In the genomic region with DNA sequence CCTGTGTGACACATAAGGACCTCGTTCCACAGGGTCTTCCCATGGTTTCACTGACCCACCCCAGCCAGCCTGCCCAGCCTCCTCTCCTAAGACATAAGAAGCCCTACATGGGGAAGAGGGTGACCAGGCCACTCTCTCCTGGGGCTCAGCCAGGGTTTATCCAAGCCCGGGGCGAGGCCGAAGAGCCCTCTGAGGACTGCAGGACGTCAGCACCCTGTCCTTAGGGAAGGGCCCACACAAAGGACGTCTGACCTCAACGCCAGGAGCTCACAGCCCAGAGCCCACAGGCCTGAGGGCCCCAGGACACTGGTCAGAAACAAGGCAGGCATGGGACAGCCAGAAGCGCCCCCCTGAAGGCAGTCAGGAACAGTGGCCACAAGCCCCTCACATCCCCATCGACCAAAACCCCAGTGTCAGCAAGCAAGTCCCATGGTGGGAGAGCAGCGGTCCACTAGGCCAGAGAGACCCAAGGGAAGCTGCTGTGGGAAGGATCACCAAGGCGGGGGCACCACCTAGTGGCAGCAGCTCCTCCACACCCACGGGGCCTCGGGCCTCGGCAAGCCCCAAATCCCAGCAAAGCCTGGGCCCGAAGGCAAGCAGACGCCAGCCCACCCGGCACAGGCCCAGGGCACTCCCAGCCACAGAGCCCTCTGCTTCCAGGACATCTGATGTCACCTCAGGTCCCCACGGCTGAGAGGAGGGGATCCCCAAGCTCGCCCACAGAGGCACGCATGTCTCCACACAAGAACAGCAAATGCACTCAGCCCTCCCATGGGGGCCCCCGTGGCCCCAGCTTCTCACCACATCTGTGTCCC, we compare ENCODE assay signal across 8 cellular contexts. TPM values are rescaled to one million over a fixed set of nuclear protein-coding genes. Genes with fewer than 3 reads are reported as not detected.
DNase-seq lines count a peak whose midpoint lies in the region; ATAC-seq, FAIRE-seq and TF ChIP-seq lines count a peak whose summit lies in the region.

No MANE protein-coding gene starts in this region.

- ATAC-seq in HG03108 (IDR thresholded peaks at IDR 0.05; ENCODE audit: unreplicated experiment): peak; percentile 53
- peak; percentile 31 to 61 for ATAC-seq in activated naive CD4-positive, alpha-beta T cell treated with anti-CD3 and anti-CD28 coated beads, Interleukin-2, amount 50 U/mL, for 72 hours

- peak overlapping the region; percentile 31 to 68 for H3K27ac Mint-ChIP-seq in activated naive CD4-positive, alpha-beta T cell treated with anti-CD3 and anti-CD28 coated beads, Interleukin-2, amount 50 U/mL, for 72 hours
- no peak overlapping the region for H3K27ac Mint-ChIP-seq in progenitor cell of endocrine pancreas

- no peaks in the 10 kb centered on the region for H3K4me1 Mint-ChIP-seq in progenitor cell of endocrine pancreas (ENCODE audit: low read depth)

- peak; percentile 94 for DNase-seq in AG08395 (ENCODE audit: low spot score)
- DNase-seq in GM12891 (ENCODE audit: insufficient read length, low spot score): peak; percentile 85
- peak in 1 of 2 experiments; percentile 49 for DNase-seq in PC-9
- DNase-seq in activated naive CD4-positive, alpha-beta T cell treated with anti-CD3 and anti-CD28 coated beads, Interleukin-2, amount 50 U/mL, for 72 hours (ENCODE audit: low spot score in 2 of 2): peak in 1 of 2 donors; percentile 37
- peak; percentile 71 to 94 (median 85) for DNase-seq in head of caudate nucleus
- peak; percentile 66 for DNase-seq in progenitor cell of endocrine pancreas (ENCODE audit: low spot score, unreplicated experiment)
- no peak for DNase-seq in RCC 7860 (ENCODE audit: low spot score)

- H3K27me3 ChIP-seq in PC-9 (ENCODE audit: insufficient read depth, low read depth): no peaks in the 10 kb centered on the region

- FAIRE-seq in GM12891 (lab: Jason Lieb, UNC) (peak; percentile 69), RCC 7860 (lab: Jason Lieb, UNC) (no peak)

- no peaks in the 10 kb centered on the region for H3K9me3 ChIP-seq in PC-9 (ENCODE audit: insufficient read depth, low read depth)

- TF ChIP-seq POLR2A in GM12891 (IDR thresholded peaks at IDR 0.05; ENCODE audit: low read depth, low read length): no peak

- POLR2A ChIA-PET in PC-9 (lab: Charles Lee; ENCODE audit: unreplicated experiment): no interaction called here

- H3K79me2 ChIP-seq in PC-9 (ENCODE audit: low read depth): no peaks in the 10 kb centered on the region

- H2AFZ ChIP-seq in PC-9: no peak overlapping the region

- H3K4me3 Mint-ChIP-seq in progenitor cell of endocrine pancreas (ENCODE audit: low read depth): no peak overlapping the region

- no peaks in the 10 kb centered on the region for H3K27me3 Mint-ChIP-seq in progenitor cell of endocrine pancreas

- no TSS peak for BruUV-seq in PC-9 (replicated peaks; lab: Mats Ljungman, UMichigan)

- H4K20me1 ChIP-seq in PC-9 (ENCODE audit: insufficient read depth): peaks cover 7% of the 10 kb centered on the region; the same call in 1 of the 2 replicates

- TF ChIP-seq CTCF in PC-9 (conservative IDR thresholded peaks at IDR 0.05) (peak; percentile 68), progenitor cell of endocrine pancreas (IDR thresholded peaks at IDR 0.05; ENCODE audit: unreplicated experiment) (peak; percentile 82)

- no peaks in the 10 kb centered on the region for H3K9me3 Mint-ChIP-seq in activated naive CD4-positive, alpha-beta T cell treated with anti-CD3 and anti-CD28 coated beads, Interleukin-2, amount 50 U/mL, for 72 hours
- H3K9me3 Mint-ChIP-seq in progenitor cell of endocrine pancreas (ENCODE audit: low read depth): no peaks in the 10 kb centered on the region

- H3K9me2 ChIP-seq in PC-9 (ENCODE audit: insufficient read depth): no peaks in the 10 kb centered on the region

- CTCF ChIA-PET in PC-9 (lab: Charles Lee): interaction anchor here (0.6 kb wide), 1 partner anchor 34 kb away, joined by 15 read pairs; no protein-coding TSS in a partner anchor

- H3K36me3 Mint-ChIP-seq in activated naive CD4-positive, alpha-beta T cell treated with anti-CD3 and anti-CD28 coated beads, Interleukin-2, amount 50 U/mL, for 72 hours: peaks cover 14 to 18% of the 10 kb centered on the region in 2 donors
- peaks cover 34% of the 10 kb centered on the region for H3K36me3 Mint-ChIP-seq in progenitor cell of endocrine pancreas (ENCODE audit: insufficient read depth)

- H3K27ac ChIP-seq in PC-9: no peak overlapping the region

- peaks cover 2% of the 10 kb centered on the region; the same call in 1 of the 2 replicates for H3K36me3 ChIP-seq in PC-9 (ENCODE audit: low read depth)

- no peak overlapping the region for H3K4me2 ChIP-seq in PC-9

- no peaks in the 10 kb centered on the region for H3K4me1 ChIP-seq in PC-9 (replicated peaks; ENCODE audit: insufficient read depth)

- H3K4me3 ChIP-seq in PC-9: no peak overlapping the region

- H3F3A ChIP-seq in PC-9 (ENCODE audit: insufficient read depth, low read depth): no peaks in the 10 kb centered on the region

- intact Hi-C loops in PC-9 (cut with micrococcal nuclease; ENCODE audit: unreplicated experiment) (loop anchor here (5.0 to 10.0 kb wide), 2 partner anchors 545 to 632 kb away; no protein-coding TSS in a partner anchor), head of caudate nucleus (cut with DNase I) (loop anchor here (10.0 kb wide), 2 partner anchors 545 to 635 kb away; partner anchors contain the start of gene PSMG3)

TF ChIP-seq in GM12891, 5 proteins besides CTCF, POLR2A, EP300 and RAD21:
- TF ChIP-seq SPI1 (IDR thresholded peaks at IDR 0.05; ENCODE audit: low read depth, low read length): no peak
- TF ChIP-seq POU2F2 (IDR thresholded peaks at IDR 0.05; ENCODE audit: low read depth, low read length): peak; percentile 51; the same call in 1 of the 2 replicates
- TF ChIP-seq POLR2AphosphoS5 (IDR thresholded peaks at IDR 0.05; ENCODE audit: low read depth, low read length): peak; percentile 30; the same call in 1 of the 2 replicates

RNA-seq across cellular contexts. Expression of gene MAD1L1, which starts 23.4 kb away (rescaled TPM):
- polyA plus RNA-seq in GM12891 (2012; ENCODE audit: low read depth, missing spikeins): 90.5 TPM
- total RNA-seq in PC-9 (2021) (50.8 and 68.7 TPM in 2 replicates), progenitor cell of endocrine pancreas (49.8 and 50.6 TPM in 2 replicates)
- 10 to 100 TPM; 34.2 to 53.5 TPM for total RNA-seq in activated naive CD4-positive, alpha-beta T cell treated with anti-CD3 and anti-CD28 coated beads, Interleukin-2, amount 50 U/mL, for 72 hours

RNA-seq across cellular contexts. Expression of gene MRM2, which starts 32.7 kb away (rescaled TPM):
- polyA plus RNA-seq in GM12891 (2012; ENCODE audit: low read depth, missing spikeins): 44.2 TPM
- total RNA-seq in PC-9 (2021) (36.8 and 40.9 TPM in 2 replicates), progenitor cell of endocrine pancreas (28.7 and 29.5 TPM in 2 replicates)
- total RNA-seq in activated naive CD4-positive, alpha-beta T cell treated with anti-CD3 and anti-CD28 coated beads, Interleukin-2, amount 50 U/mL, for 72 hours: 10 to 100 TPM; 24.4 to 30.8 TPM

RNA-seq across cellular contexts. Expression of gene NUDT1, which starts 32.7 kb away (rescaled TPM):
- polyA plus RNA-seq in GM12891 (2012; ENCODE audit: low read depth, missing spikeins): 56.5 TPM
- total RNA-seq in PC-9 (2021) (63.9 and 73.3 TPM in 2 replicates), progenitor cell of endocrine pancreas (17.2 and 22.1 TPM in 2 replicates)
- 10 to 100 TPM; 79.8 to 95.3 TPM for total RNA-seq in activated naive CD4-positive, alpha-beta T cell treated with anti-CD3 and anti-CD28 coated beads, Interleukin-2, amount 50 U/mL, for 72 hours
